Comparison of ENCODE assay signal across 17 cellular contexts in genomic region chr19:47503130-47503822, GRCh38. TPM values are rescaled to one million over a fixed set of nuclear protein-coding genes. Genes with fewer than 3 reads are reported as not detected.
DNase-seq lines count a peak whose midpoint lies in the region; ATAC-seq and TF ChIP-seq lines count a peak whose summit lies in the region.
"Had no signal": no experiment of that assay in that cellular context is flagged by ENCODE, and none has a peak within 500 bp of the region (broad histone marks: within the 10 kb centered on the region; RNA-seq: fewer than 3 reads in every experiment).

No MANE protein-coding gene starts in this region.

- H3K4me3 ChIP-seq in HEK293 (ENCODE audit: low read depth, low read length) (no peak overlapping the region), adrenal gland (no peak overlapping the region), gastrocnemius medialis (no peak overlapping the region)
- H3K4me3 ChIP-seq: SJSA1 had no signal

- H3K27ac ChIP-seq in HEK293 (ENCODE audit: extremely low read depth, low read depth, low read length) (0 out of 2 replicates have a peak overlapping the region, but pooled peaks have one; percentile 16), adrenal gland (peak overlapping the region in 4 of 5 donors; percentile 14 to 100 (median 52)), gastrocnemius medialis (peak overlapping the region; percentile 12 to 43 (median 30))
- H3K27ac ChIP-seq: SJSA1 had no signal

- peaks cover 8% of the 10 kb centered on the region for H3K27me3 Mint-ChIP-seq in glutamatergic neuron (ENCODE audit: unreplicated experiment)

- H3K27ac Mint-ChIP-seq in glutamatergic neuron (ENCODE audit: unreplicated experiment): peak overlapping the region; percentile 12

- ATAC-seq in gastrocnemius medialis: no peak
- no peak for ATAC-seq in GM18502 (IDR thresholded peaks at IDR 0.05; ENCODE audit: poor library complexity, unreplicated experiment)
- ATAC-seq: Right ventricle myocardium inferior had no signal

- H3K4me1 ChIP-seq in HEK293 (ENCODE audit: control insufficient read depth, insufficient read depth, low read length) (no peaks in the 10 kb centered on the region), adrenal gland (replicated peaks in 1 of 2) (peaks cover 28 to 46% of the 10 kb centered on the region in 2 donors), gastrocnemius medialis (peaks cover 63 to 74% of the 10 kb centered on the region in 2 donors)
- H3K4me1 ChIP-seq: SJSA1 had no signal

- 61 to 70% (median 67%) methylated on average over 11 to 13 of the region's 13 CpGs for WGBS in adrenal gland, 4 donors

- no peaks in the 10 kb centered on the region for H3K27me3 ChIP-seq in adrenal gland
- no peaks in the 10 kb centered on the region for H3K27me3 ChIP-seq in gastrocnemius medialis
- H3K27me3 ChIP-seq: BE2C, SJSA1 had no signal

- intact Hi-C loops in adrenal gland (cut with DNase I): no loop called here
- intact Hi-C loops in gastrocnemius medialis (cut with DNase I; ENCODE audit: low total_unique reads): no loop called here

- H3K4me1 Mint-ChIP-seq in glutamatergic neuron (ENCODE audit: low read depth, unreplicated experiment): peaks cover 46% of the 10 kb centered on the region

- no peak overlapping the region for H3K4me3 Mint-ChIP-seq in glutamatergic neuron (ENCODE audit: unreplicated experiment)
- H3K4me3 Mint-ChIP-seq: H9 had no signal

- H3K9me3 ChIP-seq in HEK293 (ENCODE audit: control insufficient read depth, insufficient read depth, low read depth, low read length) (no peaks in the 10 kb centered on the region), adrenal gland (replicated peaks in 1 of 3) (no peaks in the 10 kb centered on the region), gastrocnemius medialis (no peaks in the 10 kb centered on the region)
- H3K9me3 ChIP-seq: BE2C, SJSA1 had no signal

- DNase-seq in adrenal gland (peak in 6 of 7 donors; percentile 61 to 74 (median 68)), glutamatergic neuron (no peak), gastrocnemius medialis (no peak), DMS79 treated with DMSO at 0.1 percent for 48 hours (lab: John Stamatoyannopoulos, UW) (no peak), KBM-7 (no peak)
- DNase-seq: BE2C, H9, IMR-90, NCI-H1694, NCI-H2081, NCI-H2171 treated with DMSO at 0.1 percent for 48 hours, NCI-H446, NCI-H526 had no signal

- H3K9me3 Mint-ChIP-seq in glutamatergic neuron (ENCODE audit: unreplicated experiment): peaks cover 18% of the 10 kb centered on the region
- H3K9me3 Mint-ChIP-seq: H9 had no signal

- no peaks in the 10 kb centered on the region for H3K36me3 Mint-ChIP-seq in glutamatergic neuron (ENCODE audit: unreplicated experiment)

- TF ChIP-seq CTCF in HEK293 (tag by site-specific recombination; IDR thresholded peaks at IDR 0.05): no peak
- no peak for TF ChIP-seq CTCF in adrenal gland (IDR thresholded peaks at IDR 0.05)
- no peak for TF ChIP-seq CTCF in glutamatergic neuron (IDR thresholded peaks at IDR 0.05; ENCODE audit: partially characterized antibody, unreplicated experiment)
- TF ChIP-seq CTCF in gastrocnemius medialis (IDR thresholded peaks at IDR 0.05 in 4 of 5, conservative IDR thresholded peaks at IDR 0.05 in 1 of 5): no peak

- in situ Hi-C loops in gastrocnemius medialis (cut with MboI; ENCODE audit: low sequenced_read_pairs in 4 of 4) (no loop called here), KBM-7 (cut with MboI; ENCODE audit: low pct_unique_long_range_greater_than_20kb, low sequenced_read_pairs) (no loop called here)

- H3K36me3 ChIP-seq in HEK293 (ENCODE audit: control insufficient read depth in 2 of 2, insufficient read depth in 1 of 2, low read length in 2 of 2) (peaks cover 20 to 75% of the 10 kb centered on the region in 2 experiments), adrenal gland (replicated peaks in 1 of 2) (peaks cover 0 to 55% of the 10 kb centered on the region in 2 donors), gastrocnemius medialis (peaks cover 0 to 47% of the 10 kb centered on the region in 2 donors)

- CTCF ChIA-PET in HEK293 (lab: Yijun Ruan, JAX): interaction anchor here (0.7 to 3.3 kb wide), 5 partner anchors 12 to 285 kb away, joined by 3 to 14 read pairs (median 4); partner anchors contain the start of gene NAPA

- no peak for TF ChIP-seq POLR2A in adrenal gland (IDR thresholded peaks at IDR 0.05)
- TF ChIP-seq POLR2A in gastrocnemius medialis (IDR thresholded peaks at IDR 0.05): no peak

- POLR2A ChIA-PET in HEK293 (lab: Yijun Ruan, JAX): interaction anchor here (1.0 to 1.1 kb wide), 2 partner anchors 13 to 20 kb away, joined by 3 read pairs; partner anchors contain the start of gene KPTN

TF ChIP-seq in HEK293, 187 proteins besides CTCF, POLR2A, EP300 and RAD21:
- TF ChIP-seq ZNF19 (tag by site-specific recombination; IDR thresholded peaks at IDR 0.05; ENCODE audit: low read depth): no peak
- TF ChIP-seq, protein P1, sequence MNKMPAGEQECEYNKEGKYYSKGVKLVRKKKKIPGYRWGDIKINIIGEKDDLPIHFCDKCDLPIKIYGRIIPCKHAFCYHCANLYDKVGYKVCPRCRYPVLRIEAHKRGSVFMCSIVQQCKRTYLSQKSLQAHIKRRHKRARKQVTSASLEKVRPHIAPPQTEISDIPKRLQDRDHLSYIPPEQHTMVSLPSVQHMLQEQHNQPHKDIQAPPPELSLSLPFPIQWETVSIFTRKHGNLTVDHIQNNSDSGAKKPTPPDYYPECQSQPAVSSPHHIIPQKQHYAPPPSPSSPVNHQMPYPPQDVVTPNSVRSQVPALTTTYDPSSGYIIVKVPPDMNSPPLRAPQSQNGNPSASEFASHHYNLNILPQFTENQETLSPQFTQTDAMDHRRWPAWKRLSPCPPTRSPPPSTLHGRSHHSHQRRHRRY (tag by site-specific recombination; IDR thresholded peaks at IDR 0.05): no peak
- TF ChIP-seq ZBTB44 (tag by site-specific recombination; IDR thresholded peaks at IDR 0.05): no peak
- no peak for TF ChIP-seq GLIS1 (tag by site-specific recombination; IDR thresholded peaks at IDR 0.05)
- no peak for TF ChIP-seq ZNF549 (tag by site-specific recombination; IDR thresholded peaks at IDR 0.05)
- no peak for TF ChIP-seq ZNF664 (tag by site-specific recombination; IDR thresholded peaks at IDR 0.05)
- no peak for TF ChIP-seq ZNF292 (tag by site-specific recombination; IDR thresholded peaks at IDR 0.05; ENCODE audit: borderline replicate concordance, low read depth)
- TF ChIP-seq ZNF174 (tag by site-specific recombination; IDR thresholded peaks at IDR 0.05): no peak
- no peak for TF ChIP-seq ZNF658 (tag by site-specific recombination; IDR thresholded peaks at IDR 0.05)
- no peak for TF ChIP-seq ZNF670 (tag by site-specific recombination; IDR thresholded peaks at IDR 0.05; ENCODE audit: low read depth)
- no peak for TF ChIP-seq ZNF626 (tag by site-specific recombination; IDR thresholded peaks at IDR 0.05)
- no peak for TF ChIP-seq ZBTB48 (tag by site-specific recombination; IDR thresholded peaks at IDR 0.05)
- TF ChIP-seq ZNF423 (tag by site-specific recombination; IDR thresholded peaks at IDR 0.05): no peak
- TF ChIP-seq ZNF623 (tag by site-specific recombination; IDR thresholded peaks at IDR 0.05): no peak

RNA-seq across cellular contexts. Expression of gene NAPA, which starts 11.6 kb away (rescaled TPM):
- total RNA-seq in adrenal gland (100 to 1,000 TPM; 162 to 481 (median 269) TPM), glutamatergic neuron (ENCODE audit: unreplicated experiment) (262 TPM), gastrocnemius medialis (100 to 1,000 TPM; 127 to 272 (median 212) TPM)
- polyA plus RNA-seq in adrenal gland: 100 to 1,000 TPM; 200 to 283 (median 244) TPM

RNA-seq across cellular contexts. Expression of gene KPTN, which starts 19.3 kb away (rescaled TPM):
- total RNA-seq in adrenal gland (10 to 100 TPM in 4 of 8 donors, 1 to 10 TPM in 4; 2.9 to 25.6 (median 9.9) TPM), glutamatergic neuron (ENCODE audit: unreplicated experiment) (51.2 TPM), gastrocnemius medialis (1 to 10 TPM in 3 of 4 donors, under 1 TPM in 1; 0.91 to 6.4 (median 3.9) TPM)
- 100 to 1,000 TPM in 1 of 3 donors, 10 to 100 TPM in 1, 1 to 10 TPM in 1; 7.3 to 121 (median 37.5) TPM for polyA plus RNA-seq in adrenal gland

RNA-seq across cellular contexts. Expression of gene SLC8A2, which starts 31.6 kb away (rescaled TPM):
- total RNA-seq in adrenal gland (1 to 10 TPM in 4 of 8 donors, under 1 TPM in 1, not detected in 3; 0.36 to 6.1 (median 4.2) TPM), glutamatergic neuron (ENCODE audit: unreplicated experiment) (115 TPM), gastrocnemius medialis (not detected)
- polyA plus RNA-seq in adrenal gland: 1 to 10 TPM in 2 of 3 donors, under 1 TPM in 1; 0.74 to 3.1 (median 3.0) TPM
- total RNA-seq: IMR-90, SJSA1 had no signal

Comparison
In these comparisons a context has a peak if more than half of its experiments do, and no peak if none do; other contexts are left out.
1. DNase-seq: peak in adrenal gland (6 of 7); none in glutamatergic neuron (single experiment), gastrocnemius medialis (0 of 2), DMS79 treated with DMSO at 0.1 percent for 48 hours (single experiment) and KBM-7 (single experiment).
2. RNA of gene SLC8A2, which starts 31.6 kb away (total RNA-seq): 115 TPM in glutamatergic neuron (single experiment); 0.36 to 6.1 TPM in adrenal gland and not detected in gastrocnemius medialis; every median in the first group is over 10 times any median in the second.
3. Peak in every context shown above with its lines, with median percentiles within 50 percentile points of each other: H3K27ac ChIP-seq.